In the genomic region with DNA sequence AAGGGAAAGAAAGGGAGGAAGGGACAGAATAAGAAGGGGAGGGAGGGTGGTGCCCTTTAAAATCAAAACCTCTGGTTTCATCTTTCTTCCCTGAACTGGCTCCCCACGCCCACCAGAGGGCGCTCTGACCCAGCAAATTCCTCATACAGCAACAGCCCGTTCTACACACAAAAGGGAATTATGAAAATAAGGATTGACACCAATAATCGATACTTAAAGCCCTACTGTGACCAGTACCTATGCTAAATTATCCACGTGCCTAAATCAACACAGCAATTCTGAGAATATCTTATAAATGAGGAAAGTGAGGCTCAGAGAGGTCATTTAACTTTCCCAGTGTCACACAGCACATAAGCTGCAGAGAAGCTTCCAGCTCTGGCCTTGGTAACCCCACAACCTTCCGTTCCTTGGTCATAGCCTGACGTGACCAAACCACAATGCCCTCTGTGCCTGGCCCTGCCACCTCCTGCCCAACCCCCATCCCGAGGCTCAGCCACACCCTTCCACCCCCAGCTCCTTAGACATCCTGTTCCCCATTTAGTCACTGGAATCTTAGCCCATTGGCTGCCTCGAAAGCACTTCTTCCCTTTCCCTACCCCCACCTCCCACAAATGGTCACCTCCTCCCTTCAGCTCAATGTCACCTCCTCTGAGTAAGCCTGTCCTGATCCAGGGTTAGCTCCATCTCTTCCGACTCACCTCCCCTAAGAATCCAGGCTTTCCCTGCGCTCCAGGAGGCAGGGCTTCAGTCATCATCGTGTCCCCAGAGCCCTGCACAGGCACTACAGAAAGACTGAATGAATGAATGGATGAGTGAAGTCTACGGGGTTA, we compare ENCODE assay signal across 1 cellular context.
TF ChIP-seq lines count a peak whose summit lies in the region.

No MANE protein-coding gene starts in this region.

TF ChIP-seq in HEK293, 187 proteins besides CTCF, POLR2A, EP300 and RAD21 (continued from another document and continues in another):
- TF ChIP-seq, protein P1, sequence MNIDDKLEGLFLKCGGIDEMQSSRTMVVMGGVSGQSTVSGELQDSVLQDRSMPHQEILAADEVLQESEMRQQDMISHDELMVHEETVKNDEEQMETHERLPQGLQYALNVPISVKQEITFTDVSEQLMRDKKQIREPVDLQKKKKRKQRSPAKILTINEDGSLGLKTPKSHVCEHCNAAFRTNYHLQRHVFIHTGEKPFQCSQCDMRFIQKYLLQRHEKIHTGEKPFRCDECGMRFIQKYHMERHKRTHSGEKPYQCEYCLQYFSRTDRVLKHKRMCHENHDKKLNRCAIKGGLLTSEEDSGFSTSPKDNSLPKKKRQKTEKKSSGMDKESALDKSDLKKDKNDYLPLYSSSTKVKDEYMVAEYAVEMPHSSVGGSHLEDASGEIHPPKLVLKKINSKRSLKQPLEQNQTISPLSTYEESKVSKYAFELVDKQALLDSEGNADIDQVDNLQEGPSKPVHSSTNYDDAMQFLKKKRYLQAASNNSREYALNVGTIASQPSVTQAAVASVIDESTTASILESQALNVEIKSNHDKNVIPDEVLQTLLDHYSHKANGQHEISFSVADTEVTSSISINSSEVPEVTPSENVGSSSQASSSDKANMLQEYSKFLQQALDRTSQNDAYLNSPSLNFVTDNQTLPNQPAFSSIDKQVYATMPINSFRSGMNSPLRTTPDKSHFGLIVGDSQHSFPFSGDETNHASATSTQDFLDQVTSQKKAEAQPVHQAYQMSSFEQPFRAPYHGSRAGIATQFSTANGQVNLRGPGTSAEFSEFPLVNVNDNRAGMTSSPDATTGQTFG (tag by site-specific recombination; IDR thresholded peaks at IDR 0.05; ENCODE audit: borderline replicate concordance): no peak
- TF ChIP-seq SCRT2 (tag by site-specific recombination; IDR thresholded peaks at IDR 0.05): peak; percentile 87
- no peak for TF ChIP-seq ZFP3 (tag by site-specific recombination; IDR thresholded peaks at IDR 0.05; ENCODE audit: low read depth)
- no peak for TF ChIP-seq ZNF223 (tag by site-specific recombination; IDR thresholded peaks at IDR 0.05)
- TF ChIP-seq, protein P2, sequence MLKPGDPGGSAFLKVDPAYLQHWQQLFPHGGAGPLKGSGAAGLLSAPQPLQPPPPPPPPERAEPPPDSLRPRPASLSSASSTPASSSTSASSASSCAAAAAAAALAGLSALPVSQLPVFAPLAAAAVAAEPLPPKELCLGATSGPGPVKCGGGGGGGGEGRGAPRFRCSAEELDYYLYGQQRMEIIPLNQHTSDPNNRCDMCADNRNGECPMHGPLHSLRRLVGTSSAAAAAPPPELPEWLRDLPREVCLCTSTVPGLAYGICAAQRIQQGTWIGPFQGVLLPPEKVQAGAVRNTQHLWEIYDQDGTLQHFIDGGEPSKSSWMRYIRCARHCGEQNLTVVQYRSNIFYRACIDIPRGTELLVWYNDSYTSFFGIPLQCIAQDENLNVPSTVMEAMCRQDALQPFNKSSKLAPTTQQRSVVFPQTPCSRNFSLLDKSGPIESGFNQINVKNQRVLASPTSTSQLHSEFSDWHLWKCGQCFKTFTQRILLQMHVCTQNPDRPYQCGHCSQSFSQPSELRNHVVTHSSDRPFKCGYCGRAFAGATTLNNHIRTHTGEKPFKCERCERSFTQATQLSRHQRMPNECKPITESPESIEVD (tag by site-specific recombination; IDR thresholded peaks at IDR 0.05): no peak
- peak; percentile 91 for TF ChIP-seq KLF1 (tag by site-specific recombination; IDR thresholded peaks at IDR 0.05)
- no peak for TF ChIP-seq ZNF776 (tag by site-specific recombination; IDR thresholded peaks at IDR 0.05; ENCODE audit: borderline replicate concordance)
- peak; percentile 30; the same call in 1 of the 2 replicates for TF ChIP-seq ZNF785 (tag by site-specific recombination; IDR thresholded peaks at IDR 0.05)
- TF ChIP-seq YY1 (tag by site-specific recombination; IDR thresholded peaks at IDR 0.05): no peak
- TF ChIP-seq, protein P3, sequence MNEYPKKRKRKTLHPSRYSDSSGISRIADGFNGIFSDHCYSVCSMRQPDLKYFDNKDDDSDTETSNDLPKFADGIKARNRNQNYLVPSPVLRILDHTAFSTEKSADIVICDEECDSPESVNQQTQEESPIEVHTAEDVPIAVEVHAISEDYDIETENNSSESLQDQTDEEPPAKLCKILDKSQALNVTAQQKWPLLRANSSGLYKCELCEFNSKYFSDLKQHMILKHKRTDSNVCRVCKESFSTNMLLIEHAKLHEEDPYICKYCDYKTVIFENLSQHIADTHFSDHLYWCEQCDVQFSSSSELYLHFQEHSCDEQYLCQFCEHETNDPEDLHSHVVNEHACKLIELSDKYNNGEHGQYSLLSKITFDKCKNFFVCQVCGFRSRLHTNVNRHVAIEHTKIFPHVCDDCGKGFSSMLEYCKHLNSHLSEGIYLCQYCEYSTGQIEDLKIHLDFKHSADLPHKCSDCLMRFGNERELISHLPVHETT (tag by site-specific recombination; IDR thresholded peaks at IDR 0.05): no peak
- TF ChIP-seq GLIS1 (tag by site-specific recombination; IDR thresholded peaks at IDR 0.05): peak; percentile 99
- TF ChIP-seq KLF10 (tag by site-specific recombination; IDR thresholded peaks at IDR 0.05): no peak
- TF ChIP-seq, protein P4, sequence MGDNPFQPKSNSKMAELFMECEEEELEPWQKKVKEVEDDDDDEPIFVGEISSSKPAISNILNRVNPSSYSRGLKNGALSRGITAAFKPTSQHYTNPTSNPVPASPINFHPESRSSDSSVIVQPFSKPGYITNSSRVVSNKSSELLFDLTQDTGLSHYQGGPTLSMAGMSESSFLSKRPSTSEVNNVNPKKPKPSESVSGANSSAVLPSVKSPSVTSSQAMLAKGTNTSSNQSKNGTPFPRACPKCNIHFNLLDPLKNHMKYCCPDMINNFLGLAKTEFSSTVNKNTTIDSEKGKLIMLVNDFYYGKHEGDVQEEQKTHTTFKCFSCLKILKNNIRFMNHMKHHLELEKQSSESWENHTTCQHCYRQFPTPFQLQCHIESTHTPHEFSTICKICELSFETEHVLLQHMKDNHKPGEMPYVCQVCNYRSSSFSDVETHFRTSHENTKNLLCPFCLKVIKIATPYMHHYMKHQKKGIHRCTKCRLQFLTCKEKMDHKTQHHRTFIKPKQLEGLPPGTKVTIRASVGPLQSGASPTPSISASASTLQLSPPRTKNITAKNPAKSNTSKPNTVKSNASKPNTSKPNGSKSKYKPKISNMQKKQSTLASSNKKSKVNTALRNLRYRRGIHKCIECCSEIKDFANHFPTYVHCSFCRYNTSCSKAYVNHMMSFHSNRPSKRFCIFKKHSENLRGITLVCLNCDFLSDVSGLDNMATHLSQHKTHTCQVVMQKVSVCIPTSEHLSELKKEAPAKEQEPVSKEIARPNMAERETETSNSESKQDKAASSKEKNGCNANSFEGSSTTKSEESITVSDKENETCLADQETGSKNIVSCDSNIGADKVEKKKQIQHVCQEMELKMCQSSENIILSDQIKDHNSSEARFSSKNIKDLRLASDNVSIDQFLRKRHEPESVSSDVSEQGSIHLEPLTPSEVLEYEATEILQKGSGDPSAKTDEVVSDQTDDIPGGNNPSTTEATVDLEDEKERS (tag by site-specific recombination; IDR thresholded peaks at IDR 0.05): peak; percentile 16; the same call in 1 of the 2 replicates
- TF ChIP-seq ZNF48 (tag by site-specific recombination; IDR thresholded peaks at IDR 0.05): no peak
- TF ChIP-seq ZNF16 (tag by site-specific recombination; IDR thresholded peaks at IDR 0.05; ENCODE audit: low read depth): no peak
- TF ChIP-seq, protein P5, sequence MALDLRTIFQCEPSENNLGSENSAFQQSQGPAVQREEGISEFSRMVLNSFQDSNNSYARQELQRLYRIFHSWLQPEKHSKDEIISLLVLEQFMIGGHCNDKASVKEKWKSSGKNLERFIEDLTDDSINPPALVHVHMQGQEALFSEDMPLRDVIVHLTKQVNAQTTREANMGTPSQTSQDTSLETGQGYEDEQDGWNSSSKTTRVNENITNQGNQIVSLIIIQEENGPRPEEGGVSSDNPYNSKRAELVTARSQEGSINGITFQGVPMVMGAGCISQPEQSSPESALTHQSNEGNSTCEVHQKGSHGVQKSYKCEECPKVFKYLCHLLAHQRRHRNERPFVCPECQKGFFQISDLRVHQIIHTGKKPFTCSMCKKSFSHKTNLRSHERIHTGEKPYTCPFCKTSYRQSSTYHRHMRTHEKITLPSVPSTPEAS (tag by site-specific recombination; IDR thresholded peaks at IDR 0.05): 0 out of 2 replicates have a peak, but pooled peaks have one; percentile 13
- TF ChIP-seq ZNF354C (tag by site-specific recombination; IDR thresholded peaks at IDR 0.05; ENCODE audit: borderline replicate concordance, low read depth): no peak
- no peak for TF ChIP-seq ZEB2 (tag by site-specific recombination; IDR thresholded peaks at IDR 0.05)
- TF ChIP-seq ZNF660 (tag by site-specific recombination; IDR thresholded peaks at IDR 0.05): 0 out of 2 replicates have a peak, but pooled peaks have one; percentile 23
- peak; percentile 47; the same call in 1 of the 2 replicates for TF ChIP-seq SP7 (tag by site-specific recombination; IDR thresholded peaks at IDR 0.05)
- TF ChIP-seq ZNF514 (tag by site-specific recombination; IDR thresholded peaks at IDR 0.05): no peak
- peak; percentile 82 for TF ChIP-seq ZBTB48 (tag by site-specific recombination; IDR thresholded peaks at IDR 0.05)
- TF ChIP-seq, protein P6, sequence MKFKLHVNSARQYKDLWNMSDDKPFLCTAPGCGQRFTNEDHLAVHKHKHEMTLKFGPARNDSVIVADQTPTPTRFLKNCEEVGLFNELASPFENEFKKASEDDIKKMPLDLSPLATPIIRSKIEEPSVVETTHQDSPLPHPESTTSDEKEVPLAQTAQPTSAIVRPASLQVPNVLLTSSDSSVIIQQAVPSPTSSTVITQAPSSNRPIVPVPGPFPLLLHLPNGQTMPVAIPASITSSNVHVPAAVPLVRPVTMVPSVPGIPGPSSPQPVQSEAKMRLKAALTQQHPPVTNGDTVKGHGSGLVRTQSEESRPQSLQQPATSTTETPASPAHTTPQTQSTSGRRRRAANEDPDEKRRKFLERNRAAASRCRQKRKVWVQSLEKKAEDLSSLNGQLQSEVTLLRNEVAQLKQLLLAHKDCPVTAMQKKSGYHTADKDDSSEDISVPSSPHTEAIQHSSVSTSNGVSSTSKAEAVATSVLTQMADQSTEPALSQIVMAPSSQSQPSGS (tag by site-specific recombination; IDR thresholded peaks at IDR 0.05; ENCODE audit: low read depth): no peak
- TF ChIP-seq ZNF114 (tag by site-specific recombination; IDR thresholded peaks at IDR 0.05): no peak
- no peak for TF ChIP-seq ZNF138 (tag by site-specific recombination; IDR thresholded peaks at IDR 0.05; ENCODE audit: borderline replicate concordance)
- TF ChIP-seq BCL11B (tag by site-specific recombination; IDR thresholded peaks at IDR 0.05; ENCODE audit: low read depth): 0 out of 2 replicates have a peak, but pooled peaks have one; percentile 30
- TF ChIP-seq, protein P7, sequence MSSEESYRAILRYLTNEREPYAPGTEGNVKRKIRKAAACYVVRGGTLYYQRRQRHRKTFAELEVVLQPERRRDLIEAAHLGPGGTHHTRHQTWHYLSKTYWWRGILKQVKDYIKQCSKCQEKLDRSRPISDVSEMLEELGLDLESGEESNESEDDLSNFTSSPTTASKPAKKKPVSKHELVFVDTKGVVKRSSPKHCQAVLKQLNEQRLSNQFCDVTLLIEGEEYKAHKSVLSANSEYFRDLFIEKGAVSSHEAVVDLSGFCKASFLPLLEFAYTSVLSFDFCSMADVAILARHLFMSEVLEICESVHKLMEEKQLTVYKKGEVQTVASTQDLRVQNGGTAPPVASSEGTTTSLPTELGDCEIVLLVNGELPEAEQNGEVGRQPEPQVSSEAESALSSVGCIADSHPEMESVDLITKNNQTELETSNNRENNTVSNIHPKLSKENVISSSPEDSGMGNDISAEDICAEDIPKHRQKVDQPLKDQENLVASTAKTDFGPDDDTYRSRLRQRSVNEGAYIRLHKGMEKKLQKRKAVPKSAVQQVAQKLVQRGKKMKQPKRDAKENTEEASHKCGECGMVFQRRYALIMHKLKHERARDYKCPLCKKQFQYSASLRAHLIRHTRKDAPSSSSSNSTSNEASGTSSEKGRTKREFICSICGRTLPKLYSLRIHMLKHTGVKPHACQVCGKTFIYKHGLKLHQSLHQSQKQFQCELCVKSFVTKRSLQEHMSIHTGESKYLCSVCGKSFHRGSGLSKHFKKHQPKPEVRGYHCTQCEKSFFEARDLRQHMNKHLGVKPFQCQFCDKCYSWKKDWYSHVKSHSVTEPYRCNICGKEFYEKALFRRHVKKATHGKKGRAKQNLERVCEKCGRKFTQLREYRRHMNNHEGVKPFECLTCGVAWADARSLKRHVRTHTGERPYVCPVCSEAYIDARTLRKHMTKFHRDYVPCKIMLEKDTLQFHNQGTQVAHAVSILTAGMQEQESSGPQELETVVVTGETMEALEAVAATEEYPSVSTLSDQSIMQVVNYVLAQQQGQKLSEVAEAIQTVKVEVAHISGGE (tag by site-specific recombination; conservative IDR thresholded peaks at IDR 0.05; ENCODE audit: low read depth): no peak
- TF ChIP-seq SCRT1 (tag by site-specific recombination; IDR thresholded peaks at IDR 0.05; ENCODE audit: borderline replicate concordance): 0 out of 2 replicates have a peak, but pooled peaks have one; percentile 16
- no peak for TF ChIP-seq ZNF391 (tag by site-specific recombination; IDR thresholded peaks at IDR 0.05; ENCODE audit: borderline replicate concordance, low read depth)
- TF ChIP-seq, protein P8, sequence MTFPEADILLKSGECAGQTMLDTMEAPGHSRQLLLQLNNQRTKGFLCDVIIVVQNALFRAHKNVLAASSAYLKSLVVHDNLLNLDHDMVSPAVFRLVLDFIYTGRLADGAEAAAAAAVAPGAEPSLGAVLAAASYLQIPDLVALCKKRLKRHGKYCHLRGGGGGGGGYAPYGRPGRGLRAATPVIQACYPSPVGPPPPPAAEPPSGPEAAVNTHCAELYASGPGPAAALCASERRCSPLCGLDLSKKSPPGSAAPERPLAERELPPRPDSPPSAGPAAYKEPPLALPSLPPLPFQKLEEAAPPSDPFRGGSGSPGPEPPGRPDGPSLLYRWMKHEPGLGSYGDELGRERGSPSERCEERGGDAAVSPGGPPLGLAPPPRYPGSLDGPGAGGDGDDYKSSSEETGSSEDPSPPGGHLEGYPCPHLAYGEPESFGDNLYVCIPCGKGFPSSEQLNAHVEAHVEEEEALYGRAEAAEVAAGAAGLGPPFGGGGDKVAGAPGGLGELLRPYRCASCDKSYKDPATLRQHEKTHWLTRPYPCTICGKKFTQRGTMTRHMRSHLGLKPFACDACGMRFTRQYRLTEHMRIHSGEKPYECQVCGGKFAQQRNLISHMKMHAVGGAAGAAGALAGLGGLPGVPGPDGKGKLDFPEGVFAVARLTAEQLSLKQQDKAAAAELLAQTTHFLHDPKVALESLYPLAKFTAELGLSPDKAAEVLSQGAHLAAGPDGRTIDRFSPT (tag by site-specific recombination; IDR thresholded peaks at IDR 0.05): no peak
- TF ChIP-seq ZNF335 (tag by site-specific recombination; conservative IDR thresholded peaks at IDR 0.05): no peak
- TF ChIP-seq ZBTB1 (tag by site-specific recombination; IDR thresholded peaks at IDR 0.05): no peak
- TF ChIP-seq, protein P9, sequence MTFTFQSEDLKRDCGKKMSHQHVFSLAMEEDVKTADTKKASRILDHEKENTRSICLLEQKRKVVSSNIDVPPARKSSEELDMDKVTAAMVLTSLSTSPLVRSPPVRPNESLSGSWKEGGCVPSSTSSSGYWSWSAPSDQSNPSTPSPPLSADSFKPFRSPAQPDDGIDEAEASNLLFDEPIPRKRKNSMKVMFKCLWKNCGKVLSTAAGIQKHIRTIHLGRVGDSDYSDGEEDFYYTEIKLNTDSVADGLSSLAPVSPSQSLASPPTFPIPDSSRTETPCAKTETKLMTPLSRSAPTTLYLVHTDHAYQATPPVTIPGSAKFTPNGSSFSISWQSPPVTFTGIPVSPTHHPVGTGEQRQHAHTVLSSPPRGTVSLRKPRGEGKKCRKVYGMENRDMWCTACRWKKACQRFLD (tag by site-specific recombination; IDR thresholded peaks at IDR 0.05): no peak
- TF ChIP-seq KLF8 (tag by site-specific recombination; IDR thresholded peaks at IDR 0.05): peak; percentile 73; the same call in 1 of the 2 replicates
- TF ChIP-seq ZNF623 (tag by site-specific recombination; IDR thresholded peaks at IDR 0.05): no peak
- TF ChIP-seq ZNF629 (tag by site-specific recombination; IDR thresholded peaks at IDR 0.05): no peak
- TF ChIP-seq KLF7 (tag by site-specific recombination; IDR thresholded peaks at IDR 0.05; ENCODE audit: borderline replicate concordance): peak; percentile 65
